ENCODE assay signal across 10 cellular contexts in genomic region chr14:96090441-96091148, GRCh38.
DNase-seq lines count a peak whose midpoint lies in the region; ATAC-seq and TF ChIP-seq lines count a peak whose summit lies in the region.
"Had no signal": no experiment of that assay in that cellular context is flagged by ENCODE, and none has a peak within 500 bp of the region (broad histone marks: within the 10 kb centered on the region; RNA-seq: fewer than 3 reads in every experiment).

No MANE protein-coding gene starts in this region.

- ATAC-seq in HG02870 (IDR thresholded peaks at IDR 0.05; ENCODE audit: unreplicated experiment) (no peak), GM18868 (IDR thresholded peaks at IDR 0.05; ENCODE audit: unreplicated experiment) (no peak)

- no peaks in the 10 kb centered on the region for H3K27me3 ChIP-seq in BLaER1

- H3K4me1 Mint-ChIP-seq in nephron: peaks cover 55% of the 10 kb centered on the region

- H3K27me3 Mint-ChIP-seq in nephron (ENCODE audit: low read depth): peaks cover 26% of the 10 kb centered on the region

- peak overlapping the region; percentile 31 to 57 (median 44) for H3K4me3 Mint-ChIP-seq in nephron

- peaks cover 11% of the 10 kb centered on the region for H3K36me3 Mint-ChIP-seq in nephron (ENCODE audit: low read depth)

- peak overlapping the region; percentile 77 to 92 (median 79) for H3K27ac Mint-ChIP-seq in nephron

- peak overlapping the region; percentile 41; the same call in 1 of the 2 replicates for H3K27ac ChIP-seq in BLaER1
- H3K27ac ChIP-seq: skin epidermis had no signal

- TF ChIP-seq CTCF in nephron (IDR thresholded peaks at IDR 0.05; ENCODE audit: unreplicated experiment in 3 of 3): peak in 1 of 3 experiments; percentile 21

- no peak overlapping the region; the same call in 1 of the 2 replicates for H3K9ac ChIP-seq in BLaER1

- in situ Hi-C loops in KBM-7 (cut with MboI; ENCODE audit: low pct_unique_long_range_greater_than_20kb, low sequenced_read_pairs): no loop called here

- H3K36me3 ChIP-seq in BLaER1: peaks cover 43% of the 10 kb centered on the region

- no peaks in the 10 kb centered on the region for H3K9me3 Mint-ChIP-seq in nephron

- H3K4me2 ChIP-seq in BLaER1: peak overlapping the region; percentile 75

- DNase-seq in NCI-H2029 (lab: John Stamatoyannopoulos, UW) (peak; percentile 85), astrocyte of the hippocampus (ENCODE audit: low read depth, low spot score) (peak; percentile 78), HuH-7 (ENCODE audit: low spot score) (no peak), KBM-7 (no peak)
- DNase-seq: Calu3 had no signal

- peaks cover 50% of the 10 kb centered on the region for H4K20me1 ChIP-seq in BLaER1

- H3K9me3 ChIP-seq in BLaER1: no peaks in the 10 kb centered on the region

- H3K4me3 ChIP-seq in BLaER1: no peak overlapping the region
- H3K4me3 ChIP-seq: skin epidermis had no signal

- H3K4me1 ChIP-seq in BLaER1: peaks cover 40% of the 10 kb centered on the region

Comparison
In these comparisons a context has a peak if more than half of its experiments do, and no peak if none do; other contexts are left out.
1. DNase-seq: peak in NCI-H2029 (single experiment) and astrocyte of the hippocampus (single experiment); none in HuH-7 (single experiment) and KBM-7 (single experiment).